Comparison of ENCODE assay signal across 1 cellular context in genomic region chr19:2049741-2050348, GRCh38.
TF ChIP-seq lines count a peak whose summit lies in the region.

No MANE protein-coding gene starts in this region.

TF ChIP-seq in endothelial cell of umbilical vein, 7 proteins besides CTCF, POLR2A, EP300 and RAD21 (continued from another document):
- no peak for TF ChIP-seq GATA2 (IDR thresholded peaks at IDR 0.05; ENCODE audit: insufficient read depth, insufficient read length, low read depth, low read length)
